In the genomic region with DNA sequence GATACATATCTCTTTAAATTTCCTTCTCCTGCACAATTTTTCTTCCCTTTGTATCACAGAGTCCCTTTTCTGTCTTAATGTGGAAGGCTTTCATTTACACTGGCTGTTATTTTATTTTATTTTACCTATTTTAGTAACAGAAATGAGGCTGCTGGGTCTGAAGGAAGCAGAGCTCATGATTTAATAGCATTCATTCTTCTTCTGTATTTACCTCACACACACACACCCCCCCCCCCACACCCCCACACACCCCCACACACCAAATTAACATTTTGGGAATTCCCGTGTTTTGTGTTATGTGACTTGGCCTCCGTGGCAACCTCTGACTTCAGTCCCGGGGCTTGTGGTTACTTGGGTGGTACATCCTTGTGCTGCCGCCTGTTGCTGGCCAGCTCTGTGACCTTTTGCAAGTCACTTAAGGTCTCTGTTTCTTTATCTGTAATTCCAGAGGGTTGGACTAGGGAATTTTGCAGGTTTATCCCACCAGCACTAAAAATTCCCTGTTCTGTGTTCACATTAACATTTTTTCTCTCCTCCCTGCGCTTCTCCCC, we compare ENCODE assay signal across 14 cellular contexts.
DNase-seq lines count a peak whose midpoint lies in the region; ATAC-seq, FAIRE-seq and TF ChIP-seq lines count a peak whose summit lies in the region.
"Had no signal": no experiment of that assay in that cellular context is flagged by ENCODE, and none has a peak within 500 bp of the region (broad histone marks: within the 10 kb centered on the region; RNA-seq: fewer than 3 reads in every experiment).

No MANE protein-coding gene starts in this region.

- TF ChIP-seq POLR2A in HepG2 (IDR thresholded peaks at IDR 0.05; ENCODE audit: insufficient read depth in 1 of 2, low read depth in 2 of 2, low read length in 2 of 2) (no peak), right lobe of liver (IDR thresholded peaks at IDR 0.05) (no peak)

- no peaks in the 10 kb centered on the region for H3K36me3 Mint-ChIP-seq in activated T-cell treated with anti-CD3 and anti-CD28 coated beads, Interleukin-2, amount 50 U/mL, for 4 hours (ENCODE audit: insufficient read depth)
- H3K36me3 Mint-ChIP-seq in stimulated activated naive CD8-positive, alpha-beta T cell treated with anti-CD3 and anti-CD28 coated beads, Interleukin-15, Interleukin-2, amounts not matched to agents 100 ng/mL and 50 ng/mL, for 24 hours (ENCODE audit: low read depth): no peaks in the 10 kb centered on the region

- H3K27ac ChIP-seq in HepG2 (ENCODE audit: extremely low read length, insufficient read depth, low read length) (no peak overlapping the region), right lobe of liver (no peak overlapping the region)
- H3K27ac ChIP-seq: BLaER1 treated with 17β-estradiol and CSF1 and Interleukin-3, amounts not matched to agents 10 nM and 100 nM; uterus had no signal

- H2AFZ ChIP-seq in HepG2 (ENCODE audit: low read length): no peak overlapping the region

- ATAC-seq in HepG2 (no peak), right lobe of liver (no peak), GM21360 (IDR thresholded peaks at IDR 0.05; ENCODE audit: unreplicated experiment) (no peak)
- ATAC-seq in activated T-cell treated with anti-CD3 and anti-CD28 coated beads, Interleukin-2, amount 50 U/mL, for 4 hours: peak; percentile 45 to 83
- ATAC-seq: sciatic nerve had no signal

- no peak for TF ChIP-seq CTCF in HepG2 (CRISPR knock-in tag; IDR thresholded peaks at IDR 0.05)
- TF ChIP-seq CTCF in right lobe of liver (IDR thresholded peaks at IDR 0.05): no peak
- TF ChIP-seq CTCF in fibroblast of villous mesenchyme (IDR thresholded peaks at IDR 0.05; ENCODE audit: insufficient read depth, low read depth, low read length): no peak

- no peaks in the 10 kb centered on the region for H3K27me3 ChIP-seq in HepG2 (ENCODE audit: control insufficient read depth in 1 of 2, insufficient read depth in 2 of 2, low read length in 2 of 2)
- no peaks in the 10 kb centered on the region for H3K27me3 ChIP-seq in right lobe of liver
- H3K27me3 ChIP-seq: BLaER1 treated with 17β-estradiol and CSF1 and Interleukin-3, amounts not matched to agents 10 nM and 100 nM; uterus had no signal

- peaks cover 27% of the 10 kb centered on the region for H3K4me1 Mint-ChIP-seq in activated T-cell treated with anti-CD3 and anti-CD28 coated beads, Interleukin-2, amount 50 U/mL, for 4 hours (ENCODE audit: low read depth)
- peaks cover 48% of the 10 kb centered on the region for H3K4me1 Mint-ChIP-seq in stimulated activated naive CD8-positive, alpha-beta T cell treated with anti-CD3 and anti-CD28 coated beads, Interleukin-15, Interleukin-2, amounts not matched to agents 100 ng/mL and 50 ng/mL, for 24 hours (ENCODE audit: low read depth)

- H3K36me3 ChIP-seq in HepG2 (replicated peaks in 1 of 2; ENCODE audit: control insufficient read depth in 1 of 2, insufficient read depth in 2 of 2, low read length in 2 of 2) (no peaks in the 10 kb centered on the region), right lobe of liver (no peaks in the 10 kb centered on the region)
- H3K36me3 ChIP-seq: BLaER1 treated with 17β-estradiol and CSF1 and Interleukin-3, amounts not matched to agents 10 nM and 100 nM; uterus had no signal

- H3K9me3 ChIP-seq in HepG2 (ENCODE audit: low read length): no peaks in the 10 kb centered on the region
- H3K9me3 ChIP-seq in right lobe of liver: no peaks in the 10 kb centered on the region
- H3K9me3 ChIP-seq: BLaER1 treated with 17β-estradiol and CSF1 and Interleukin-3, amounts not matched to agents 10 nM and 100 nM; uterus had no signal

- TF ChIP-seq EP300 in HepG2 (IDR thresholded peaks at IDR 0.05; ENCODE audit: low read depth in 2 of 2, low read length in 2 of 2) (no peak), HepG2 (CRISPR knock-in tag; IDR thresholded peaks at IDR 0.05; ENCODE audit: borderline replicate concordance) (no peak)

- H3K9me3 Mint-ChIP-seq in activated T-cell treated with anti-CD3 and anti-CD28 coated beads, Interleukin-2, amount 50 U/mL, for 4 hours: no peaks in the 10 kb centered on the region
- H3K9me3 Mint-ChIP-seq in stimulated activated naive CD8-positive, alpha-beta T cell treated with anti-CD3 and anti-CD28 coated beads, Interleukin-15, Interleukin-2, amounts not matched to agents 100 ng/mL and 50 ng/mL, for 24 hours: no peaks in the 10 kb centered on the region

- intact Hi-C loops in HepG2 (cut with micrococcal nuclease; ENCODE audit: unreplicated experiment): no loop called here
- intact Hi-C loops in right lobe of liver (cut with DNase I): no loop called here

- no peaks in the 10 kb centered on the region for H3K4me1 ChIP-seq in HepG2 (ENCODE audit: insufficient read depth, low read length)
- H3K4me1 ChIP-seq in right lobe of liver: no peaks in the 10 kb centered on the region
- H3K4me1 ChIP-seq: uterus had no signal

- no peak overlapping the region for H3K4me3 ChIP-seq in HepG2 (replicated peaks in 1 of 3; ENCODE audit: insufficient read depth in 1 of 3, low read depth in 2 of 3, low read length in 3 of 3)
- H3K4me3 ChIP-seq in right lobe of liver: no peak overlapping the region
- H3K4me3 ChIP-seq in fibroblast of villous mesenchyme (ENCODE audit: low read depth, low read length): no peak overlapping the region
- H3K4me3 ChIP-seq: BLaER1 treated with 17β-estradiol and CSF1 and Interleukin-3, amounts not matched to agents 10 nM and 100 nM; uterus had no signal

- no peaks in the 10 kb centered on the region for H3K79me2 ChIP-seq in HepG2 (ENCODE audit: insufficient read depth, low read length)

- H3K9ac ChIP-seq in HepG2 (ENCODE audit: insufficient read depth, low read depth, low read length): no peak overlapping the region
- H3K9ac ChIP-seq: BLaER1 treated with 17β-estradiol and CSF1 and Interleukin-3, amounts not matched to agents 10 nM and 100 nM had no signal

- FAIRE-seq in HepG2 (lab: Jason Lieb, UNC): no peak

- CTCF ChIA-PET in HepG2 (lab: Yijun Ruan, JAX; ENCODE audit: low intra/inter-chr PET ratio, low total read pairs): no interaction called here

- no peak overlapping the region for H3K4me2 ChIP-seq in HepG2 (ENCODE audit: low read depth, low read length)
- H3K4me2 ChIP-seq: BLaER1 treated with 17β-estradiol and CSF1 and Interleukin-3, amounts not matched to agents 10 nM and 100 nM had no signal

- POLR2A ChIA-PET in HepG2 (lab: Yijun Ruan, JAX): no interaction called here

- peak overlapping the region; percentile 71 for H3K27ac Mint-ChIP-seq in stimulated activated naive CD8-positive, alpha-beta T cell treated with anti-CD3 and anti-CD28 coated beads, Interleukin-15, Interleukin-2, amounts not matched to agents 100 ng/mL and 50 ng/mL, for 24 hours

- TF ChIP-seq RAD21 in HepG2 (CRISPR knock-in tag; IDR thresholded peaks at IDR 0.05): no peak

- 46% methylated on average over 5 of the region's 5 CpGs for WGBS in HepG2 (ENCODE audit: low lambda C conversion rate)
- 26% methylated on average over 5 of the region's 5 CpGs for WGBS in right lobe of liver (ENCODE audit: insufficient coverage, low coverage, low lambda C conversion rate, missing lambda C conversion rate)

- DNase-seq in HepG2 (ENCODE audit: low spot score) (no peak), right lobe of liver (no peak), fibroblast of villous mesenchyme (ENCODE audit: low read depth) (peak; percentile 22), NCI-H524 treated with DMSO at 0.1 percent for 48 hours (lab: John Stamatoyannopoulos, UW) (no peak), mucosa of gallbladder (ENCODE audit: low spot score) (no peak)
- peak; percentile 10 for DNase-seq in activated T-cell treated with anti-CD3 and anti-CD28 coated beads, Interleukin-2, amount 50 U/mL, for 4 hours
- DNase-seq: GF-D8, NCI-H1417, NCI-H82, uterus had no signal

- H3K27me3 Mint-ChIP-seq in activated T-cell treated with anti-CD3 and anti-CD28 coated beads, Interleukin-2, amount 50 U/mL, for 4 hours (ENCODE audit: low read depth): peaks cover 4% of the 10 kb centered on the region
- H3K27me3 Mint-ChIP-seq in stimulated activated naive CD8-positive, alpha-beta T cell treated with anti-CD3 and anti-CD28 coated beads, Interleukin-15, Interleukin-2, amounts not matched to agents 100 ng/mL and 50 ng/mL, for 24 hours: peaks cover 8% of the 10 kb centered on the region

- in situ Hi-C loops in HepG2 (cut with HindIII; ENCODE audit: extremely low pct_ligation_motif_present, low pct_unique_long_range_greater_than_20kb): no loop called here

- H4K20me1 ChIP-seq in HepG2 (ENCODE audit: insufficient read depth, low read length): no peaks in the 10 kb centered on the region
- H4K20me1 ChIP-seq: BLaER1 treated with 17β-estradiol and CSF1 and Interleukin-3, amounts not matched to agents 10 nM and 100 nM had no signal

- no TSS peak for BruUV-seq in HepG2 (replicated peaks; lab: Mats Ljungman, UMichigan)

- H3K4me3 Mint-ChIP-seq in activated T-cell treated with anti-CD3 and anti-CD28 coated beads, Interleukin-2, amount 50 U/mL, for 4 hours: no peak overlapping the region
- peak overlapping the region; percentile 13 for H3K4me3 Mint-ChIP-seq in stimulated activated naive CD8-positive, alpha-beta T cell treated with anti-CD3 and anti-CD28 coated beads, Interleukin-15, Interleukin-2, amounts not matched to agents 100 ng/mL and 50 ng/mL, for 24 hours

TF ChIP-seq in HepG2, 621 proteins besides CTCF, POLR2A, EP300 and RAD21:
- TF ChIP-seq ELF3 (CRISPR knock-in tag; IDR thresholded peaks at IDR 0.05) (no peak), ZNF263 (CRISPR knock-in tag; IDR thresholded peaks at IDR 0.05) (no peak), MEF2D (CRISPR knock-in tag; IDR thresholded peaks at IDR 0.05) (no peak), GPN1 (CRISPR knock-in tag; IDR thresholded peaks at IDR 0.05; ENCODE audit: borderline replicate concordance) (no peak), ZNF768 (CRISPR knock-in tag; IDR thresholded peaks at IDR 0.05) (peak; percentile 28; the same call in 1 of the 2 replicates), KLF16 (CRISPR knock-in tag; IDR thresholded peaks at IDR 0.05) (no peak)
- TF ChIP-seq, protein P1, sequence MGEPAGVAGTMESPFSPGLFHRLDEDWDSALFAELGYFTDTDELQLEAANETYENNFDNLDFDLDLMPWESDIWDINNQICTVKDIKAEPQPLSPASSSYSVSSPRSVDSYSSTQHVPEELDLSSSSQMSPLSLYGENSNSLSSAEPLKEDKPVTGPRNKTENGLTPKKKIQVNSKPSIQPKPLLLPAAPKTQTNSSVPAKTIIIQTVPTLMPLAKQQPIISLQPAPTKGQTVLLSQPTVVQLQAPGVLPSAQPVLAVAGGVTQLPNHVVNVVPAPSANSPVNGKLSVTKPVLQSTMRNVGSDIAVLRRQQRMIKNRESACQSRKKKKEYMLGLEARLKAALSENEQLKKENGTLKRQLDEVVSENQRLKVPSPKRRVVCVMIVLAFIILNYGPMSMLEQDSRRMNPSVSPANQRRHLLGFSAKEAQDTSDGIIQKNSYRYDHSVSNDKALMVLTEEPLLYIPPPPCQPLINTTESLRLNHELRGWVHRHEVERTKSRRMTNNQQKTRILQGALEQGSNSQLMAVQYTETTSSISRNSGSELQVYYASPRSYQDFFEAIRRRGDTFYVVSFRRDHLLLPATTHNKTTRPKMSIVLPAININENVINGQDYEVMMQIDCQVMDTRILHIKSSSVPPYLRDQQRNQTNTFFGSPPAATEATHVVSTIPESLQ (CRISPR knock-in tag; conservative IDR thresholded peaks at IDR 0.05): no peak

Comparison
In these comparisons a context has a peak if more than half of its experiments do, and no peak if none do; other contexts are left out.
1. ATAC-seq: peak in activated T-cell treated with anti-CD3 and anti-CD28 coated beads, Interleukin-2, amount 50 U/mL, for 4 hours (2 of 2); none in HepG2 (single experiment), right lobe of liver (0 of 4) and GM21360 (single experiment).
2. DNase-seq: peak in activated T-cell treated with anti-CD3 and anti-CD28 coated beads, Interleukin-2, amount 50 U/mL, for 4 hours (single experiment) and fibroblast of villous mesenchyme (single experiment); none in HepG2 (single experiment), right lobe of liver (0 of 3), NCI-H524 treated with DMSO at 0.1 percent for 48 hours (single experiment) and mucosa of gallbladder (single experiment).